In the genomic region with DNA sequence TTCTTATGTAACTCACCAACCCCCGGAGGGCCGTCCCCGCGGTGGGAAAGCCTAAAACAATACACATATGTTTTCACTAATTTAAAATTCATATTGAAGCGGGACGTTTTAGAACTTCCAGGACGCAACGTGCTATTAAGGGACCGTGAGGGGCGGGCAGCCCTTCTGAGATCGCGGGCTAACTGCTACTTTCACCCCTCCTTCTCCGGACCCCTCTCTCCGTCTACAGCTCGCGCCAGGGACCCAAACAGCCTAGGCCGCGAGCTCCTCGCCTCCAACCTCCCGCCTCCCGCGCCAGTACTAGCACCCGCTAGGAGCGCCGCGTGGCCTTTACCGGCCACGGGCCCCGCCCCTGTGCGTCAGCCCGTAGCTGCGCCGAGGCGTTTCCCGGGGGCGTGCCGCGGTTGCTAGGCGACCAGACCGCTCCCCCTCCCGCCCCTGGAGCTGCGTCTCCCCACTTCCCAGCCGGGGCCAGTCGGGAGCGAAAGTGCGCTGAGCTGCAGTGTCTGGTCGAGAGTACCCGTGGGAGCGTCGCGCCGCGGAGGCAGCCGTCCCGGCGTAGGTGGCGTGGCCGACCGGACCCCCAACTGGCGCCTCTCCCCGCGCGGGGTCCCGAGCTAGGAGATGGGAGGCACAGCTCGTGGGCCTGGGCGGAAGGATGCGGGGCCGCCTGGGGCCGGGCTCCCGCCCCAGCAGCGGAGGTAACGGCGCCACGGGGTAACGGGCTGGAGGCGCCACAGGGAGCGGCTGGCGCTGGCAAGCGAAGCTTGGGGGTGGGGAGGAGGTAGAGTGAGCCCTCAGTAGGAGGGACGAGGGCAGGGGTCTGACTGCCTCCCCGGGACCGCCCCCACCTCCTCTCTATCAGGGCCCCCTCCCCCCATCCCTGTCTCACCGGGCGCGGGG, we compare ENCODE assay signal across 8 cellular contexts. TPM values are rescaled to one million over a fixed set of nuclear protein-coding genes. Genes with fewer than 3 reads are reported as not detected.
DNase-seq lines count a peak whose midpoint lies in the region; ATAC-seq and TF ChIP-seq lines count a peak whose summit lies in the region.

Gene DYRK3, plus strand, starts transcription at position 457 of the 903 bp plus-strand sequence. Its CDS starts 168 bp downstream, at position 625.

- H3K4me3 ChIP-seq in AG09309 (ENCODE audit: control insufficient read depth, low read depth, low read length): peak within 1 kb of the TSS; percentile 65
- H3K4me3 ChIP-seq in cardiac fibroblast (replicated peaks in 1 of 2; ENCODE audit: low read depth in 2 of 2, low read length in 2 of 2): peak within 1 kb of the TSS; percentile 74 to 90

- H3K27me3 Mint-ChIP-seq in activated B cell treated with CpG ODN at 0.5 μM for 24 hours (peaks cover 2% of the 10 kb centered on the region), immature natural killer cell (ENCODE audit: low read depth in 3 of 3) (peaks cover 7 to 24% (median 22%) of the 10 kb centered on the region in 3 donors)

- peak; percentile 92 for ATAC-seq in GM18909 (IDR thresholded peaks at IDR 0.05; ENCODE audit: poor library complexity, unreplicated experiment)
- peak; percentile 87 for ATAC-seq in HG03159 (IDR thresholded peaks at IDR 0.05; ENCODE audit: unreplicated experiment)
- ATAC-seq in activated B cell treated with CpG ODN at 0.5 μM for 24 hours (ENCODE audit: low read depth): peak; percentile 91

- peak; percentile 76 for DNase-seq in AG09309 (ENCODE audit: low read depth)
- peak; percentile 87 for DNase-seq in NCI-H2227 treated with DMSO at 0.1 percent for 48 hours (lab: John Stamatoyannopoulos, UW)
- peak; percentile 86 for DNase-seq in activated B cell treated with CpG ODN at 0.5 μM for 24 hours
- peak; percentile 93 to 96 for DNase-seq in cardiac fibroblast (ENCODE audit: low read depth in 2 of 2)
- peak; percentile 84 to 85 (median 85) for DNase-seq in immature natural killer cell
- DNase-seq in smooth muscle cell of the brain vasculature (ENCODE audit: low read depth, low spot score): peak; percentile 51

- H3K4me3 Mint-ChIP-seq in activated B cell treated with CpG ODN at 0.5 μM for 24 hours (peak within 1 kb of the TSS; percentile 89), immature natural killer cell (peak within 1 kb of the TSS; percentile 85 to 92 (median 89))

- TF ChIP-seq CTCF in AG09309 (IDR thresholded peaks at IDR 0.05; ENCODE audit: control insufficient read depth, insufficient read depth, low read depth, low read length, missing control alignments): peak; percentile 9
- TF ChIP-seq CTCF in activated B cell treated with CpG ODN at 0.5 μM for 24 hours (IDR thresholded peaks at IDR 0.05): no peak
- TF ChIP-seq CTCF in cardiac fibroblast (IDR thresholded peaks at IDR 0.05; ENCODE audit: low read depth, low read length): no peak

- POLR2A ChIA-PET in activated B cell treated with CpG ODN at 0.5 μM for 24 hours (lab: Charles Lee): interaction anchor here (0.5 to 1.5 kb wide), 11 partner anchors 23 to 425 kb away, joined by 3 to 15 read pairs (median 4); partner anchors contain the start of genes EIF2D and MAPKAPK2

- H3K27ac Mint-ChIP-seq in activated B cell treated with CpG ODN at 0.5 μM for 24 hours (peak within 1 kb of the TSS; percentile 76), immature natural killer cell (peak within 1 kb of the TSS in 5 of 6 donors; percentile 47 to 87 (median 72))

- intact Hi-C loops in activated B cell treated with CpG ODN at 0.5 μM for 24 hours (cut with micrococcal nuclease): loop anchor here (1.0 to 5.0 kb wide), 4 partner anchors 23 to 295 kb away; partner anchors contain the start of genes EIF2D and MAPKAPK2

- H3K9me3 Mint-ChIP-seq in activated B cell treated with CpG ODN at 0.5 μM for 24 hours (no peaks in the 10 kb centered on the region), immature natural killer cell (no peaks in the 10 kb centered on the region)

- H3K36me3 Mint-ChIP-seq in activated B cell treated with CpG ODN at 0.5 μM for 24 hours (ENCODE audit: low read depth): no peaks in the 10 kb centered on the region
- H3K36me3 Mint-ChIP-seq in immature natural killer cell: no peaks in the 10 kb centered on the region

- CTCF ChIA-PET in activated B cell treated with CpG ODN at 0.5 μM for 24 hours (lab: Charles Lee): interaction anchor here (0.7 to 7.6 kb wide), 22 partner anchors 9 to 346 kb away, joined by 3 to 125 read pairs (median 4); partner anchors contain the start of gene EIF2D

- H3K4me1 Mint-ChIP-seq in activated B cell treated with CpG ODN at 0.5 μM for 24 hours: peaks cover 24% of the 10 kb centered on the region
- peaks cover 15 to 16% of the 10 kb centered on the region in 2 donors for H3K4me1 Mint-ChIP-seq in immature natural killer cell

RNA-seq across cellular contexts. Expression of gene DYRK3, which starts in this region (rescaled TPM):
- 0.33 and 0.37 TPM in 2 replicates for total RNA-seq in activated B cell treated with CpG ODN at 0.5 μM for 24 hours
- not detected for polyA plus RNA-seq in immature natural killer cell

Comparison
In these comparisons a context has a peak if more than half of its experiments do, and no peak if none do; other contexts are left out.
1. Peak in every context shown above with its lines: DNase-seq, ATAC-seq and H3K4me3 ChIP-seq.
2. Peak in DNase-seq and ATAC-seq in activated B cell treated with CpG ODN at 0.5 μM for 24 hours; RNA of the gene not detected or under 1 TPM.
3. Peak in DNase-seq in immature natural killer cell; RNA of the gene not detected or under 1 TPM.